In genomic region chr4:21009956-21010355, GRCh38 we compare ENCODE assay signal across 28 cellular contexts.
"Had no signal": no experiment of that assay in that cellular context is flagged by ENCODE, and none has a peak within 500 bp of the region (broad histone marks: within the 10 kb centered on the region; RNA-seq: fewer than 3 reads in every experiment).

No MANE protein-coding gene starts in this region.

- H3K27ac ChIP-seq: colonic mucosa, esophagus muscularis mucosa, foreskin keratinocyte, gastroesophageal sphincter, parathyroid adenoma, right atrium auricular region, suprapubic skin, transverse colon, upper lobe of right lung, uterus had no signal

- H3K27ac Mint-ChIP-seq: dendritic cell treated with granulocyte-macrophage colony-stimulating factor and Interleukin-4, amounts not matched to agents 40 ng/mL and 50 ng/mL, for 4 days; endodermal cell; immature natural killer cell; naive thymus-derived CD8-positive, alpha-beta T cell; nephron progenitor cell; progenitor cell of endocrine pancreas; stimulated activated naive CD8-positive, alpha-beta T cell treated with anti-CD3 and anti-CD28 coated beads, Interleukin-15, amount 100 ng/mL, for 72 hours had no signal

- H3K4me1 Mint-ChIP-seq: endodermal cell; immature natural killer cell; naive thymus-derived CD8-positive, alpha-beta T cell; stimulated activated naive CD8-positive, alpha-beta T cell treated with anti-CD3 and anti-CD28 coated beads, Interleukin-15, amount 100 ng/mL, for 72 hours had no signal

- DNase-seq: colonic mucosa; effector CD8-positive, alpha-beta T cell; endodermal cell; hypothalamus; immature natural killer cell; islet precursor cell; naive thymus-derived CD8-positive, alpha-beta T cell; nephron progenitor cell; stimulated activated CD4-positive, alpha-beta T cell treated with anti-CD3 and anti-CD28 coated beads, Interleukin-12 subunit alpha, Interleukin-12 subunit beta, amount 100 ng/mL, for 4 hours; stimulated activated CD4-positive, alpha-beta T cell treated with anti-CD3 and anti-CD28 coated beads, Interleukin-1b, Interleukin-23, amount 100 ng/mL, for 48 hours; stimulated activated CD4-positive, alpha-beta T cell treated with anti-CD3 and anti-CD28 coated beads, Interleukin-4, amount 100 ng/mL, for 1 hour; stimulated activated CD8-positive, alpha-beta memory T cell treated with anti-CD3 and anti-CD28 coated beads, Interleukin-4, amount 100 ng/mL, for 48 hours; stimulated activated naive CD4-positive, alpha-beta T cell; stimulated activated naive CD8-positive, alpha-beta T cell treated with anti-CD3 and anti-CD28 coated beads, Interleukin-15, amount 100 ng/mL, for 72 hours; transverse colon; upper lobe of right lung; uterus had no signal

- H3K36me3 Mint-ChIP-seq: naive thymus-derived CD8-positive, alpha-beta T cell had no signal

- H3K4me3 Mint-ChIP-seq: dendritic cell treated with granulocyte-macrophage colony-stimulating factor and Interleukin-4, amounts not matched to agents 40 ng/mL and 50 ng/mL, for 4 days; endodermal cell; immature natural killer cell; naive thymus-derived CD8-positive, alpha-beta T cell; nephron progenitor cell; stimulated activated naive CD8-positive, alpha-beta T cell treated with anti-CD3 and anti-CD28 coated beads, Interleukin-15, amount 100 ng/mL, for 72 hours had no signal

- H3K27me3 Mint-ChIP-seq: dendritic cell treated with granulocyte-macrophage colony-stimulating factor and Interleukin-4, amounts not matched to agents 40 ng/mL and 50 ng/mL, for 4 days; naive thymus-derived CD8-positive, alpha-beta T cell; progenitor cell of endocrine pancreas; stimulated activated naive CD8-positive, alpha-beta T cell treated with anti-CD3 and anti-CD28 coated beads, Interleukin-15, amount 100 ng/mL, for 72 hours had no signal

- H3K9me3 ChIP-seq: colonic mucosa, esophagus muscularis mucosa, gastroesophageal sphincter, right atrium auricular region, transverse colon, upper lobe of right lung, uterus had no signal

- H3K4me3 ChIP-seq: colonic mucosa, esophagus muscularis mucosa, gastroesophageal sphincter, right atrium auricular region, smooth muscle cell, suprapubic skin, transverse colon, upper lobe of right lung, uterus had no signal

- H3K9ac ChIP-seq: parathyroid adenoma had no signal

- H3K36me3 ChIP-seq: colonic mucosa, esophagus muscularis mucosa, gastroesophageal sphincter, right atrium auricular region, suprapubic skin, transverse colon, upper lobe of right lung, uterus had no signal

- ATAC-seq: foreskin keratinocyte; gastroesophageal sphincter; left lobe of liver; naive thymus-derived CD8-positive, alpha-beta T cell; sciatic nerve; stimulated activated naive CD8-positive, alpha-beta T cell treated with anti-CD3 and anti-CD28 coated beads, Interleukin-15, amount 100 ng/mL, for 72 hours; upper lobe of right lung had no signal

- H2AFZ ChIP-seq: parathyroid adenoma had no signal

- H3K4me1 ChIP-seq: colonic mucosa, esophagus muscularis mucosa, gastroesophageal sphincter, parathyroid adenoma, right atrium auricular region, suprapubic skin, transverse colon, upper lobe of right lung, uterus had no signal

- H3K27me3 ChIP-seq: colonic mucosa, esophagus muscularis mucosa, foreskin keratinocyte, gastroesophageal sphincter, right atrium auricular region, suprapubic skin, transverse colon, upper lobe of right lung, uterus had no signal

- H3K4me2 ChIP-seq: smooth muscle cell had no signal

- H3K9me3 Mint-ChIP-seq: endodermal cell, immature natural killer cell, nephron progenitor cell had no signal

- H3K79me2 ChIP-seq: parathyroid adenoma had no signal
